ENCODE assay signal across 1 cellular context in the genomic region with DNA sequence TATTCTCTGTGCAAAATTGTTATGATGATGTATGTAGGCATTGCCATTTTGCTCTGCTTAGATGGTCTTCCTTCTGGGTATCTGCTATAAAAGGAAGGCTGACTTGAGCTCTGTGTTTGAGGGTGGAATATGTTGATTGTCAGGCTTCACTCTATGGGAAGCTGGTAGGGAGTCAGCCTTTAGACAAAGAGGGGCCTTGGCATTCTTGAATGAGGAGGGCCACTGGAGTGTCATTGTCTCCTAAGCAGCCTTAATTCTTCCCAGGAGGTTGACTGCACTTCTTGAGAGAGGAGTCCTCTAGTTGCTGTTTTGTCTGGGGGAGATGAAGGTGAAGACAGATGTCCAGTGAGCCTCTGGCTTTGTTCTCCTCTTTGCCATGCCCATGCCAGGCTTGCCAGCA.
TF ChIP-seq lines count a peak whose summit lies in the region.

No MANE protein-coding gene starts in this region.

TF ChIP-seq in HepG2, 621 proteins besides CTCF, POLR2A, EP300 and RAD21 (continued from another document):
- TF ChIP-seq, protein P1, sequence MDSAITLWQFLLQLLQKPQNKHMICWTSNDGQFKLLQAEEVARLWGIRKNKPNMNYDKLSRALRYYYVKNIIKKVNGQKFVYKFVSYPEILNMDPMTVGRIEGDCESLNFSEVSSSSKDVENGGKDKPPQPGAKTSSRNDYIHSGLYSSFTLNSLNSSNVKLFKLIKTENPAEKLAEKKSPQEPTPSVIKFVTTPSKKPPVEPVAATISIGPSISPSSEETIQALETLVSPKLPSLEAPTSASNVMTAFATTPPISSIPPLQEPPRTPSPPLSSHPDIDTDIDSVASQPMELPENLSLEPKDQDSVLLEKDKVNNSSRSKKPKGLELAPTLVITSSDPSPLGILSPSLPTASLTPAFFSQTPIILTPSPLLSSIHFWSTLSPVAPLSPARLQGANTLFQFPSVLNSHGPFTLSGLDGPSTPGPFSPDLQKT (CRISPR knock-in tag; IDR thresholded peaks at IDR 0.05; ENCODE audit: borderline replicate concordance): no peak
- TF ChIP-seq ZNF776 (CRISPR knock-in tag; IDR thresholded peaks at IDR 0.05): no peak
- no peak for TF ChIP-seq SIX1 (CRISPR knock-in tag; IDR thresholded peaks at IDR 0.05; ENCODE audit: borderline replicate concordance)
